1 cellular context compared by ENCODE assay signal in genomic region chr4:173051697-173052096, GRCh38.
TF ChIP-seq lines count a peak whose summit lies in the region.

No MANE protein-coding gene starts in this region.

TF ChIP-seq in GM12891, 5 proteins besides CTCF, POLR2A, EP300 and RAD21:
- TF ChIP-seq TAF1 (IDR thresholded peaks at IDR 0.05; ENCODE audit: low read depth, low read length) (no peak), SPI1 (IDR thresholded peaks at IDR 0.05; ENCODE audit: low read depth, low read length) (no peak), POLR2AphosphoS5 (IDR thresholded peaks at IDR 0.05; ENCODE audit: low read depth, low read length) (no peak), PAX5 (IDR thresholded peaks at IDR 0.05; ENCODE audit: insufficient read depth, low read length, severe bottlenecking) (no peak), POU2F2 (IDR thresholded peaks at IDR 0.05; ENCODE audit: low read depth, low read length) (no peak)
